ENCODE assay signal across 8 cellular contexts in the genomic region with DNA sequence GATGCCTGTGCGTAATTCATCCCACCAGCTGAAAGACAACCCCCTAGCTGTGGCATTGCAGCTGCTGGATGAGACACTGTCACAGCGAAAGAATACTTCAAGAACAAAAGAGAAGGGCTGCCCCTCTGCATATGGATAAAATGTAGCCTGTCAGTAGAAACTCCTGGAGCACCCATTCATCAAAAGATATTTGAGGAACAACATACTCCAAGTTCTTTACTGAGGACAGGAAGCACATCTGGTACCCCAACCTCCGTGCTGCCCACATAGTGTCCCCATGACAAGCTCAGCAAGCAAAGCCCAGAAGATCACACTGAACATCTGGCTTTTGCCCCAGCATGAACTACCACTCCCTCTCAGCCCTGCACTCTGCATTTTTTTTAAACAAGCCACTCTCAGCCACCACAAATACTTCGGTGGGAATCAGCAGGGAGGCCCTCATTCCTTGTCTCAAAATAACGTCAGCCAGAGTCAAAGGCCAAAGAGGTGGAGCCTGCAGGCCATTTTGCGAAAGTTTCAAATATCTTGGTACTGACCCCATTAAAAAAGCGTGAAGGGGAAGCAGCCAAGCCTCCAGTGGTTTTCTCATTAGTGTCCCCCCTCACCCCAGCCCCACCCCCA. TPM values are rescaled to one million over a fixed set of nuclear protein-coding genes. Genes with fewer than 3 reads are reported as not detected.
DNase-seq lines count a peak whose midpoint lies in the region; ATAC-seq and TF ChIP-seq lines count a peak whose summit lies in the region.

No MANE protein-coding gene starts in this region.

- H4K91ac ChIP-seq in IMR-90 (ENCODE audit: insufficient read depth, low read depth, low read length) (peak overlapping the region; percentile 81), trophoblast cell (ENCODE audit: low read depth, low read length) (peak overlapping the region; percentile 59)

- peak overlapping the region; percentile 53; the same call in 2 of the 3 replicates for H2BK15ac ChIP-seq in IMR-90 (ENCODE audit: low read depth, low read length)

- no peak for DNase-seq in CD8-positive, alpha-beta memory T cell
- DNase-seq in IMR-90, result peak; percentile 98
- DNase-seq in activated CD8-positive, alpha-beta T cell treated with anti-CD3 and anti-CD28 coated beads, Interleukin-2, amount 10 ng/mL, durations not matched to agents 7 days and 5 days, result no peak
- DNase-seq in Right ventricle myocardium superior, result peak; percentile 60
- peak; percentile 82 to 92 for DNase-seq in trophoblast cell
- no peak for DNase-seq in T1000 (lab: John Stamatoyannopoulos, UW)

- H2AFZ ChIP-seq in IMR-90 (replicated peaks; ENCODE audit: low read length, poor library complexity) (peak overlapping the region; percentile 5), trophoblast cell (ENCODE audit: insufficient read depth, low read length, poor library complexity) (peak overlapping the region; percentile 59)

- peak overlapping the region; percentile 83 for H2AK5ac ChIP-seq in IMR-90 (ENCODE audit: low read depth, low read length)
- H2AK5ac ChIP-seq in trophoblast cell (ENCODE audit: low read length), result peak overlapping the region; percentile 81

- peaks cover 48 to 60% (median 58%) of the 10 kb centered on the region in 3 donors for H3K4me1 Mint-ChIP-seq in CD8-positive, alpha-beta memory T cell
- peaks cover 49% of the 10 kb centered on the region for H3K4me1 Mint-ChIP-seq in activated CD8-positive, alpha-beta T cell treated with anti-CD3 and anti-CD28 coated beads, Interleukin-2, amount 10 ng/mL, durations not matched to agents 7 days and 5 days (ENCODE audit: low read depth)

- H3K36me3 ChIP-seq in CD8-positive, alpha-beta memory T cell (ENCODE audit: insufficient read depth, low read length), result no peaks in the 10 kb centered on the region
- peaks cover 2% of the 10 kb centered on the region; the same call in 1 of the 2 replicates for H3K36me3 ChIP-seq in IMR-90 (ENCODE audit: control insufficient read depth, insufficient read depth, low read length)
- H3K36me3 ChIP-seq in trophoblast cell (ENCODE audit: control insufficient read depth in 1 of 2, insufficient read depth in 2 of 2, low read length in 2 of 2), result peaks cover 2 to 5% of the 10 kb centered on the region in 2 experiments

- peak overlapping the region; percentile 70 for H3K18ac ChIP-seq in IMR-90 (ENCODE audit: low read depth, low read length)
- H3K18ac ChIP-seq in trophoblast cell (ENCODE audit: low read length), result peak overlapping the region; percentile 75

- H3K79me1 ChIP-seq in IMR-90 (ENCODE audit: low read depth in 1 of 2, low read length in 2 of 2) (peaks cover 0 to 37% of the 10 kb centered on the region in 2 experiments; a peak in 2 of 4 replicates), trophoblast cell (ENCODE audit: low read length) (peaks cover 17% of the 10 kb centered on the region)

- H3K27ac Mint-ChIP-seq in CD8-positive, alpha-beta memory T cell, result peak overlapping the region in 7 of 8 donors; percentile 34 to 97 (median 78)
- peak overlapping the region; percentile 94 for H3K27ac Mint-ChIP-seq in activated CD8-positive, alpha-beta T cell treated with anti-CD3 and anti-CD28 coated beads, Interleukin-2, amount 10 ng/mL, durations not matched to agents 7 days and 5 days

- peaks cover 30% of the 10 kb centered on the region for H3K4me1 ChIP-seq in CD8-positive, alpha-beta memory T cell (ENCODE audit: insufficient read depth, low read length)
- H3K4me1 ChIP-seq in IMR-90 (ENCODE audit: control insufficient read depth, insufficient read depth, low read length) (peaks cover 8% of the 10 kb centered on the region), trophoblast cell (ENCODE audit: control insufficient read depth in 1 of 2, insufficient read depth in 2 of 2, low read length in 2 of 2) (peaks cover 11 to 12% of the 10 kb centered on the region in 2 experiments)

- H3K79me2 ChIP-seq in trophoblast cell (ENCODE audit: control insufficient read depth, insufficient read depth, low read length, poor library complexity), result peaks cover 27% of the 10 kb centered on the region

- no peaks in the 10 kb centered on the region for H3K27me3 ChIP-seq in CD8-positive, alpha-beta memory T cell (ENCODE audit: insufficient read depth, low read length, poor library complexity, severe bottlenecking)
- no peaks in the 10 kb centered on the region for H3K27me3 ChIP-seq in IMR-90 (ENCODE audit: control insufficient read depth, insufficient read depth, low read length)
- H3K27me3 ChIP-seq in trophoblast cell (ENCODE audit: insufficient read depth, low read length), result no peaks in the 10 kb centered on the region

- H2AK9ac ChIP-seq in IMR-90 (replicated peaks; ENCODE audit: low read depth, low read length, poor library complexity), result peak overlapping the region; percentile 75

- H3K4me3 Mint-ChIP-seq in CD8-positive, alpha-beta memory T cell, result peak overlapping the region; percentile 85 to 97 (median 96)
- H3K4me3 Mint-ChIP-seq in activated CD8-positive, alpha-beta T cell treated with anti-CD3 and anti-CD28 coated beads, Interleukin-2, amount 10 ng/mL, durations not matched to agents 7 days and 5 days, result peak overlapping the region; percentile 96

- in situ Hi-C loops in IMR-90 (cut with MboI; ENCODE audit: low sequenced_read_pairs), result loop anchor here (5.0 to 10.0 kb wide), 2 partner anchors 93 to 345 kb away; no protein-coding TSS in a partner anchor

- TF ChIP-seq CTCF in IMR-90 (conservative IDR thresholded peaks at IDR 0.05; ENCODE audit: low read depth, low read length), result no peak

- no peaks in the 10 kb centered on the region for H3K9me3 ChIP-seq in CD8-positive, alpha-beta memory T cell (ENCODE audit: low read length)
- H3K9me3 ChIP-seq in IMR-90 (ENCODE audit: control insufficient read depth, insufficient read depth, low read length), result no peaks in the 10 kb centered on the region
- H3K9me3 ChIP-seq in trophoblast cell (ENCODE audit: insufficient read depth, low read depth, low read length), result no peaks in the 10 kb centered on the region

- H4K20me1 ChIP-seq in IMR-90 (ENCODE audit: insufficient read depth, low read length), result peaks cover 26% of the 10 kb centered on the region; the same call in 1 of the 2 replicates

- intact Hi-C loops in IMR-90 (cut with micrococcal nuclease) (loop anchor here (2.0 to 5.0 kb wide), 2 partner anchors 78 to 97 kb away; no protein-coding TSS in a partner anchor), Right ventricle myocardium superior (cut with DNase I) (loop anchor here (10.0 kb wide), 1 partner anchor 45 kb away; no protein-coding TSS in a partner anchor)

- peak overlapping the region; percentile 3 for H3K4me3 ChIP-seq in CD8-positive, alpha-beta memory T cell (ENCODE audit: low read length)
- H3K4me3 ChIP-seq in IMR-90 (ENCODE audit: insufficient read depth, low read depth, low read length) (peak overlapping the region; percentile 85), trophoblast cell (ENCODE audit: low read depth, low read length) (peak overlapping the region; percentile 63)

- H4K8ac ChIP-seq in IMR-90 (ENCODE audit: low read depth in 2 of 2, low read length in 2 of 2), result peak overlapping the region; percentile 25 to 59; a peak in 3 of 4 replicates
- peak overlapping the region; percentile 53 for H4K8ac ChIP-seq in trophoblast cell (ENCODE audit: low read depth, low read length)

- dilution Hi-C loops in IMR-90 (cut with HindIII; ENCODE audit: low sequenced_read_pairs, unreplicated experiment), result loop anchor here (25.0 kb wide), 1 partner anchor 388 kb away; no protein-coding TSS in a partner anchor

- CTCF ChIA-PET in CD8-positive, alpha-beta memory T cell (lab: Charles Lee), result interaction anchor here (0.6 to 2.5 kb wide), 2 partner anchors 8 to 25 kb away, joined by 3 to 10 read pairs; no protein-coding TSS in a partner anchor
- CTCF ChIA-PET in IMR-90 (lab: Yijun Ruan, JAX), result interaction anchor here (1.2 kb wide), 1 partner anchor 76 kb away, joined by 4 read pairs; no protein-coding TSS in a partner anchor
- CTCF ChIA-PET in activated CD8-positive, alpha-beta T cell treated with anti-CD3 and anti-CD28 coated beads, Interleukin-2, amount 10 ng/mL, durations not matched to agents 7 days and 5 days (lab: Charles Lee), result interaction anchor here (1.2 to 4.8 kb wide), 3 partner anchors 8 to 96 kb away, joined by 3 to 36 read pairs (median 23); no protein-coding TSS in a partner anchor

- peak overlapping the region; percentile 91 for H3K23ac ChIP-seq in IMR-90 (ENCODE audit: low read depth, low read length)
- H3K23ac ChIP-seq in trophoblast cell (ENCODE audit: low read length), result peak overlapping the region; percentile 38

- H3K27me3 Mint-ChIP-seq in CD8-positive, alpha-beta memory T cell, result no peaks in the 10 kb centered on the region
- no peaks in the 10 kb centered on the region for H3K27me3 Mint-ChIP-seq in activated CD8-positive, alpha-beta T cell treated with anti-CD3 and anti-CD28 coated beads, Interleukin-2, amount 10 ng/mL, durations not matched to agents 7 days and 5 days (ENCODE audit: low read depth)

- H2BK12ac ChIP-seq in trophoblast cell (ENCODE audit: low read length), result peak overlapping the region; percentile 45

- ATAC-seq in IMR-90 (ENCODE audit: low read depth) (peak; percentile 53), Right ventricle myocardium superior (ENCODE audit: poor library complexity) (peak; percentile 7), HG03135 (IDR thresholded peaks at IDR 0.05; ENCODE audit: unreplicated experiment) (no peak), GM18498 (IDR thresholded peaks at IDR 0.05; ENCODE audit: unreplicated experiment) (no peak)
- no peak for ATAC-seq in activated CD8-positive, alpha-beta T cell treated with anti-CD3 and anti-CD28 coated beads, Interleukin-2, amount 10 ng/mL, durations not matched to agents 7 days and 5 days

- no TSS peak for BruUV-seq in IMR-90 (replicated peaks; lab: Mats Ljungman, UMichigan)

- H3K4me2 ChIP-seq in IMR-90 (ENCODE audit: low read depth, low read length) (peak overlapping the region; percentile 97), trophoblast cell (ENCODE audit: low read length) (peak overlapping the region; percentile 74)

- POLR2A ChIA-PET in CD8-positive, alpha-beta memory T cell (lab: Charles Lee), result no interaction called here
- POLR2A ChIA-PET in IMR-90 (lab: Charles Lee; ENCODE audit: unreplicated experiment), result no interaction called here
- POLR2A ChIA-PET in activated CD8-positive, alpha-beta T cell treated with anti-CD3 and anti-CD28 coated beads, Interleukin-2, amount 10 ng/mL, durations not matched to agents 7 days and 5 days (lab: Charles Lee), result interaction anchor here (4.5 kb wide), 1 partner anchor 65 kb away, joined by 16 read pairs; no protein-coding TSS in a partner anchor

- WGBS in IMR-90 (ENCODE audit: extremely low coverage in 2 of 2, insufficient read length in 1 of 2), 2 experiments, result no CpG with 5 or more reads among the region's 7 CpGs
- no CpG with 5 or more reads among the region's 7 CpGs for WGBS in trophoblast cell (ENCODE audit: extremely low coverage, insufficient coverage, insufficient read length)

- peaks cover 0 to 12% (median 0%) of the 10 kb centered on the region in 3 donors for H3K36me3 Mint-ChIP-seq in CD8-positive, alpha-beta memory T cell
- H3K36me3 Mint-ChIP-seq in activated CD8-positive, alpha-beta T cell treated with anti-CD3 and anti-CD28 coated beads, Interleukin-2, amount 10 ng/mL, durations not matched to agents 7 days and 5 days (ENCODE audit: low read depth), result peaks cover 18% of the 10 kb centered on the region

- no peak; the same call in 1 of the 2 replicates for TF ChIP-seq RAD21 in IMR-90 (IDR thresholded peaks at IDR 0.05; ENCODE audit: low read length)

- H3K4ac ChIP-seq in IMR-90 (ENCODE audit: low read depth, low read length), result peak overlapping the region; percentile 89
- peak overlapping the region; percentile 99 for H3K4ac ChIP-seq in trophoblast cell (ENCODE audit: low read depth, low read length)

- TF ChIP-seq POLR2A in IMR-90 (IDR thresholded peaks at IDR 0.05; ENCODE audit: low read depth, low read length), result peak; percentile 83

- H2BK5ac ChIP-seq in IMR-90 (ENCODE audit: low read depth, low read length, poor library complexity, severe bottlenecking) (peak overlapping the region; percentile 96), trophoblast cell (ENCODE audit: low read depth, low read length, poor library complexity) (peak overlapping the region; percentile 82)

- H2BK20ac ChIP-seq in IMR-90 (ENCODE audit: low read depth, low read length), result peak overlapping the region; percentile 80

- peak overlapping the region; percentile 94 for H3K27ac ChIP-seq in CD8-positive, alpha-beta memory T cell (ENCODE audit: low read depth, low read length)
- H3K27ac ChIP-seq in IMR-90 (ENCODE audit: insufficient read depth, low read length) (peak overlapping the region; percentile 91), trophoblast cell (ENCODE audit: low read depth, low read length) (peak overlapping the region; percentile 46)

- peak overlapping the region; percentile 93 for H3K14ac ChIP-seq in IMR-90 (replicated peaks; ENCODE audit: low read depth, low read length)
- peak overlapping the region; percentile 45 for H3K14ac ChIP-seq in trophoblast cell (ENCODE audit: low read length)

- H2BK120ac ChIP-seq in IMR-90 (ENCODE audit: low read depth, low read length) (peak overlapping the region; percentile 78), trophoblast cell (ENCODE audit: insufficient read depth, low read length, poor library complexity) (peak overlapping the region; percentile 63)

- peak overlapping the region; percentile 90 for H3K9ac ChIP-seq in IMR-90 (ENCODE audit: low read depth, low read length)
- H3K9ac ChIP-seq in trophoblast cell (ENCODE audit: low read length), result peak overlapping the region; percentile 14

- H4K5ac ChIP-seq in IMR-90 (ENCODE audit: low read depth, low read length), result peak overlapping the region; percentile 66

- peak overlapping the region; percentile 91 for H3K56ac ChIP-seq in IMR-90 (ENCODE audit: extremely low read depth, insufficient read depth, low read length)

- H3K9me1 ChIP-seq in IMR-90 (ENCODE audit: insufficient read depth, low read length), result peaks cover 7% of the 10 kb centered on the region

- no peak overlapping the region for H4K12ac ChIP-seq in trophoblast cell (ENCODE audit: low read depth, low read length)

- H3K9me3 Mint-ChIP-seq in CD8-positive, alpha-beta memory T cell, result no peaks in the 10 kb centered on the region
- no peaks in the 10 kb centered on the region for H3K9me3 Mint-ChIP-seq in activated CD8-positive, alpha-beta T cell treated with anti-CD3 and anti-CD28 coated beads, Interleukin-2, amount 10 ng/mL, durations not matched to agents 7 days and 5 days (ENCODE audit: insufficient read depth)

RNA-seq across cellular contexts. Expression of gene CREB3L2, which starts 1.7 kb away (rescaled TPM):
- 10 to 100 TPM; 23.9 to 25.0 TPM for total RNA-seq in CD8-positive, alpha-beta memory T cell
- 12.5 TPM for polyA plus RNA-seq in CD8-positive, alpha-beta memory T cell
- total RNA-seq in IMR-90 (2012; rRNA removed), result 35.8 and 42.3 TPM in 2 replicates
- polyA plus RNA-seq in IMR-90 (2012; rRNA removed), result 57.9 and 65.1 TPM in 2 replicates
- polyA plus RNA-seq in IMR-90 (2012; cell fraction: cytosol; rRNA removed), result 31.6 and 44.4 TPM in 2 replicates
- 38.6 and 56.6 TPM in 2 replicates for polyA plus RNA-seq in IMR-90 (2012; cell fraction: nucleus; rRNA removed; ENCODE audit: low replicate concordance)
- total RNA-seq in activated CD8-positive, alpha-beta T cell treated with anti-CD3 and anti-CD28 coated beads, Interleukin-2, amount 10 ng/mL, durations not matched to agents 7 days and 5 days, result 10 to 100 TPM; 24.7 to 25.9 TPM
- total RNA-seq in Right ventricle myocardium superior, result 18.1 TPM
- polyA plus RNA-seq in trophoblast cell (2013), result 134 and 136 TPM in 2 replicates

Comparison
In these comparisons a context has a peak if more than half of its experiments do, and no peak if none do; other contexts are left out.
1. DNase-seq: peak in IMR-90 (single experiment), Right ventricle myocardium superior (single experiment) and trophoblast cell (2 of 2); none in CD8-positive, alpha-beta memory T cell (0 of 5), activated CD8-positive, alpha-beta T cell treated with anti-CD3 and anti-CD28 coated beads, Interleukin-2, amount 10 ng/mL, durations not matched to agents 7 days and 5 days (single experiment) and T1000 (single experiment).
2. H3K4me3 ChIP-seq: peak in every context shown above with its lines; median percentile 85 in IMR-90; 63 in trophoblast cell; 3 in CD8-positive, alpha-beta memory T cell.
3. ATAC-seq: peak in IMR-90 (single experiment) and Right ventricle myocardium superior (single experiment); none in activated CD8-positive, alpha-beta T cell treated with anti-CD3 and anti-CD28 coated beads, Interleukin-2, amount 10 ng/mL, durations not matched to agents 7 days and 5 days (single experiment), HG03135 (single experiment) and GM18498 (single experiment).
4. Peak in every context shown above with its lines, with median percentiles within 50 percentile points of each other: H3K27ac ChIP-seq.